1 cellular context compared by ENCODE assay signal in genomic region chr11:16959528-16960100, GRCh38.
TF ChIP-seq lines count a peak whose summit lies in the region.

No MANE protein-coding gene starts in this region.

TF ChIP-seq in H1, 55 proteins besides CTCF, POLR2A, EP300 and RAD21 (continued from another document):
- TF ChIP-seq BCL11A (IDR thresholded peaks at IDR 0.05; ENCODE audit: low read depth in 2 of 2, low read length in 2 of 2) (no peak), BACH1 (IDR thresholded peaks at IDR 0.05; ENCODE audit: low read length) (no peak), TBP (IDR thresholded peaks at IDR 0.05; ENCODE audit: low read depth, low read length) (no peak), HDAC2 (IDR thresholded peaks at IDR 0.05; ENCODE audit: borderline replicate concordance in 1 of 2, low read depth in 2 of 2, low read length in 2 of 2) (no peak), TEAD4 (IDR thresholded peaks at IDR 0.05; ENCODE audit: low read depth, low read length) (no peak), CREB1 (IDR thresholded peaks at IDR 0.05) (no peak), HDAC6 (IDR thresholded peaks at IDR 0.05; ENCODE audit: low read depth, low read length) (no peak), SIX5 (IDR thresholded peaks at IDR 0.05; ENCODE audit: low read depth, low read length) (no peak), SAP30 (IDR thresholded peaks at IDR 0.05; ENCODE audit: insufficient read depth, insufficient replicate concordance, low read length) (no peak), JUND (IDR thresholded peaks at IDR 0.05; ENCODE audit: low read length) (no peak), ASH2L (IDR thresholded peaks at IDR 0.05; ENCODE audit: low read length) (no peak), USF2 (IDR thresholded peaks at IDR 0.05; ENCODE audit: low read length) (no peak), GTF2F1 (IDR thresholded peaks at IDR 0.05; ENCODE audit: borderline replicate concordance, low read depth, low read length) (no peak)
